25 cellular contexts compared by ENCODE assay signal in genomic region chrX:123986377-123986776, GRCh38.
"Had no signal": no experiment of that assay in that cellular context is flagged by ENCODE, and none has a peak within 500 bp of the region (broad histone marks: within the 10 kb centered on the region; RNA-seq: fewer than 3 reads in every experiment).

No MANE protein-coding gene starts in this region.

- H3K36me3 Mint-ChIP-seq: natural killer cell had no signal

- H3K36me3 ChIP-seq: gastrocnemius medialis, lower lobe of right lung, ovary, spleen, tibial artery had no signal

- H3K4me3 Mint-ChIP-seq: endodermal cell; natural killer cell; stimulated activated memory B cell treated with anti-CD40 and anti-IgM and Interleukin-4, amounts not matched to agents 10 μg/mL and 1 μg/mL and 100 μg/mL, for 72 hours; type B pancreatic cell had no signal

- FAIRE-seq: keratinocyte had no signal

- H3K4me3 ChIP-seq: gastrocnemius medialis, lower lobe of right lung, ovary, psoas muscle, skin epidermis, spleen, testis, tibial artery had no signal

- H3K4me1 ChIP-seq: testis had no signal

- ATAC-seq: esophagus mucosa; gastrocnemius medialis; left ventricle myocardium superior; lower lobe of right lung; natural killer cell; psoas muscle; right cardiac atrium; stimulated activated memory B cell treated with anti-CD40 and anti-IgM and Interleukin-4, amounts not matched to agents 10 μg/mL and 1 μg/mL and 100 μg/mL, for 72 hours; stimulated activated naive CD8-positive, alpha-beta T cell treated with anti-CD3 and anti-CD28 coated beads, Interleukin-15, Interleukin-2, amounts not matched to agents 100 U/mL and 50 U/mL, for 24 hours had no signal

- H3K27ac Mint-ChIP-seq: endodermal cell; stimulated activated memory B cell treated with anti-CD40 and anti-IgM and Interleukin-4, amounts not matched to agents 10 μg/mL and 1 μg/mL and 100 μg/mL, for 72 hours; type B pancreatic cell had no signal

- H3K27ac ChIP-seq: epithelial cell of prostate, lower lobe of right lung, ovary, psoas muscle, skin epidermis, spleen, testis, tibial artery had no signal

- H3K27me3 Mint-ChIP-seq: stimulated activated memory B cell treated with anti-CD40 and anti-IgM and Interleukin-4, amounts not matched to agents 10 μg/mL and 1 μg/mL and 100 μg/mL, for 72 hours; type B pancreatic cell had no signal

- H3K9me3 ChIP-seq: gastrocnemius medialis, lower lobe of right lung, ovary, psoas muscle, spleen, testis, tibial artery had no signal

- DNase-seq: effector CD8-positive, alpha-beta T cell; endodermal cell; foreskin fibroblast; gastrocnemius medialis; head of caudate nucleus; left ventricle myocardium superior; lower lobe of right lung; natural killer cell; occipital lobe; ovary; posterior cingulate gyrus; psoas muscle; right cardiac atrium; spleen; stimulated activated CD4-positive, alpha-beta T cell treated with anti-CD3 and anti-CD28 coated beads, Interleukin-4, amount 100 ng/mL, for 4 hours; stimulated activated naive CD8-positive, alpha-beta T cell treated with anti-CD3 and anti-CD28 coated beads, Interleukin-15, Interleukin-2, amounts not matched to agents 100 U/mL and 50 U/mL, for 24 hours; substantia nigra; testis; tibial artery had no signal

- H3K27me3 ChIP-seq: gastrocnemius medialis, ovary, spleen, testis, tibial artery had no signal

- H3K9me3 Mint-ChIP-seq: natural killer cell; stimulated activated memory B cell treated with anti-CD40 and anti-IgM and Interleukin-4, amounts not matched to agents 10 μg/mL and 1 μg/mL and 100 μg/mL, for 72 hours had no signal
